Comparison of ENCODE assay signal across 13 cellular contexts in genomic region chr18:36441426-36441870, GRCh38.
A peak's percentile ranks its signal among the peaks of the same experiment; 100 is the strongest.
DNase-seq lines count a peak whose midpoint lies in the region; ATAC-seq, FAIRE-seq and TF ChIP-seq lines count a peak whose summit lies in the region.
"Had no signal": no experiment of that assay in that cellular context is flagged by ENCODE, and none has a peak within 500 bp of the region (broad histone marks: within the 10 kb centered on the region; RNA-seq: fewer than 3 reads in every experiment).

No MANE protein-coding gene starts in this region.

- H3K9ac ChIP-seq in mucosa of rectum (ENCODE audit: low read depth in 1 of 2, low read length in 2 of 2) = no peak overlapping the region

- H3K4me3 ChIP-seq in mucosa of rectum (ENCODE audit: low read length in 2 of 2) = no peak overlapping the region
- H3K4me3 ChIP-seq in tibial artery = peak overlapping the region in 1 of 2 donors; percentile 22
- H3K4me3 ChIP-seq: HAP-1 had no signal

- H3K4me1 ChIP-seq in mucosa of rectum (ENCODE audit: control insufficient read depth in 2 of 2, insufficient read depth in 2 of 2, low read length in 2 of 2) (no peaks in the 10 kb centered on the region), tibial artery (peaks cover 0 to 71% (median 49%) of the 10 kb centered on the region in 4 donors)
- H3K4me1 ChIP-seq: HAP-1 had no signal

- no peak for TF ChIP-seq CTCF in tibial artery (IDR thresholded peaks at IDR 0.05)

- H3K27me3 ChIP-seq in mucosa of rectum (ENCODE audit: control insufficient read depth in 2 of 2, insufficient read depth in 2 of 2, low read length in 2 of 2) = no peaks in the 10 kb centered on the region
- H3K27me3 ChIP-seq in tibial artery = no peaks in the 10 kb centered on the region

- no peak for ATAC-seq in HG03196 (IDR thresholded peaks at IDR 0.05; ENCODE audit: unreplicated experiment)
- ATAC-seq: stimulated activated memory B cell treated with anti-CD40 and anti-IgM and Interleukin-4, amounts not matched to agents 10 μg/mL and 1 μg/mL and 100 μg/mL, for 72 hours had no signal

- intact Hi-C loops in tibial artery (cut with DNase I; ENCODE audit: low total_unique reads) = no loop called here

- no peak for TF ChIP-seq POLR2A in H54 (IDR thresholded peaks at IDR 0.05; ENCODE audit: low read depth, low read length)

- H3K27ac ChIP-seq in mucosa of rectum (ENCODE audit: low read depth in 2 of 2, low read length in 2 of 2) (peak overlapping the region; percentile 14 to 18), tibial artery (peak overlapping the region; percentile 72 to 76)
- H3K27ac ChIP-seq: RWPE1 had no signal

- H3K36me3 ChIP-seq in mucosa of rectum (ENCODE audit: control insufficient read depth in 2 of 2, insufficient read depth in 2 of 2, low read length in 2 of 2) (no peaks in the 10 kb centered on the region), tibial artery (no peaks in the 10 kb centered on the region)
- H3K36me3 ChIP-seq: HAP-1 had no signal

- DNase-seq in NCI-H69 (lab: John Stamatoyannopoulos, UW) (peak; percentile 80), dedifferentiated amniotic fluid mesenchymal stem cell (ENCODE audit: extremely low spot score) (peak; percentile 28), tibial artery (no peak), cerebellar nuclear complex (lab: John Stamatoyannopoulos, UW) (no peak), H54 (ENCODE audit: insufficient read length, low spot score) (no peak), NOMO-1 (lab: John Stamatoyannopoulos, UW; ENCODE audit: unreplicated experiment in 2 of 2) (no peak)
- DNase-seq: amygdala, KG1 had no signal

- FAIRE-seq in H54 (lab: Jason Lieb, UNC) = no peak

- H3K9me3 ChIP-seq in mucosa of rectum (ENCODE audit: control insufficient read depth in 2 of 2, low read length in 2 of 2) (no peaks in the 10 kb centered on the region), tibial artery (no peaks in the 10 kb centered on the region)
- H3K9me3 ChIP-seq: HAP-1 had no signal

Comparison
In these comparisons a context has a peak if more than half of its experiments do, and no peak if none do; other contexts are left out.
1. DNase-seq: peak in NCI-H69 (single experiment) and dedifferentiated amniotic fluid mesenchymal stem cell (single experiment); none in tibial artery (0 of 2), cerebellar nuclear complex (0 of 2), H54 (single experiment) and NOMO-1 (0 of 2).